33 cellular contexts compared by ENCODE assay signal in the genomic region with DNA sequence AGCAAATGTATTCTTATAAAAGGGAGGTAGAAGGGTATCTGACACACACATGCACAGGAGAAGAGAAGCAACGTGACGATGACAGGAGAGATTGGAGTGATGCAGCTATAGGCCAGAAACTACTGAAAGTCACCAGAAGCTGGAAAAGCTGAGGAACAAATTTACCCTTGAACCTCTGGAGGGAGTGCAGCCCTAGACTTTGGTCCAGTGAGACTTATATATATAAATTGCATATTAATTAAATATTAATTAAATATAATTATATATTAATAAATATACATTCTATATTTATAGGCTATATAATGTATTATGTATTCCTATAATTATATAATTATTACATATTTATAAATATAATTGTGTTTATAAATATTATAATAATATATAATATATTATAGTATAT.
"Had no signal": no experiment of that assay in that cellular context is flagged by ENCODE, and none has a peak within 500 bp of the region (broad histone marks: within the 10 kb centered on the region; RNA-seq: fewer than 3 reads in every experiment).

No MANE protein-coding gene starts in this region.

- H3K36me3 Mint-ChIP-seq: activated naive CD4-positive, alpha-beta T cell treated with anti-CD3 and anti-CD28 coated beads, Interleukin-2, amount 10 ng/mL, durations not matched to agents 7 days and 5 days; activated naive CD4-positive, alpha-beta T cell treated with anti-CD3 and anti-CD28 coated beads, Interleukin-2, amount 50 U/mL, for 24 hours; activated naive CD8-positive, alpha-beta T cell treated with anti-CD3 and anti-CD28 coated beads, Interleukin-2, amount 10 ng/mL, durations not matched to agents 7 days and 5 days had no signal

- H3K27me3 Mint-ChIP-seq: activated naive CD4-positive, alpha-beta T cell treated with anti-CD3 and anti-CD28 coated beads, Interleukin-2, amount 10 ng/mL, durations not matched to agents 7 days and 5 days; activated naive CD4-positive, alpha-beta T cell treated with anti-CD3 and anti-CD28 coated beads, Interleukin-2, amount 50 U/mL, for 24 hours; activated naive CD8-positive, alpha-beta T cell treated with anti-CD3 and anti-CD28 coated beads for 36 hours; activated naive CD8-positive, alpha-beta T cell treated with anti-CD3 and anti-CD28 coated beads, Interleukin-2, amount 50 U/mL, for 24 hours; activated T-helper 17 cell treated with anti-CD3 and anti-CD28 coated beads, Interleukin-2, amount 50 U/mL, for 72 hours; brain had no signal

- H3K27ac Mint-ChIP-seq: activated naive CD4-positive, alpha-beta T cell treated with anti-CD3 and anti-CD28 coated beads for 36 hours; activated naive CD4-positive, alpha-beta T cell treated with anti-CD3 and anti-CD28 coated beads, Interleukin-2, amount 10 ng/mL, durations not matched to agents 7 days and 5 days; activated naive CD4-positive, alpha-beta T cell treated with anti-CD3 and anti-CD28 coated beads, Interleukin-2, amount 50 U/mL, for 24 hours; activated naive CD4-positive, alpha-beta T cell treated with anti-CD3 and anti-CD28 coated beads, Interleukin-2, amount 50 U/mL, for 72 hours; activated naive CD8-positive, alpha-beta T cell; activated naive CD8-positive, alpha-beta T cell treated with anti-CD3 and anti-CD28 coated beads for 36 hours; activated naive CD8-positive, alpha-beta T cell treated with anti-CD3 and anti-CD28 coated beads, Interleukin-2, amount 10 ng/mL, durations not matched to agents 7 days and 5 days; activated naive CD8-positive, alpha-beta T cell treated with anti-CD3 and anti-CD28 coated beads, Interleukin-2, amount 50 U/mL, for 24 hours; activated T-cell treated with anti-CD3 and anti-CD28 coated beads, Interleukin-2, amount 50 U/mL, for 72 hours; activated T-helper 1 cell treated with anti-CD3 and anti-CD28 coated beads, Interleukin-12 subunit alpha, Interleukin-12 subunit beta, Interleukin-2, Interleukin-4 antibody, amounts not matched to agents 30 ng/mL and 10 ng/mL and 1 ng/mL, durations not matched to agents 14 hours and 24 hours and 36 hours; activated T-helper 17 cell treated with anti-CD3 and anti-CD28 coated beads, Interleukin-2, amount 50 U/mL, for 72 hours; activated T-helper 2 cell treated with anti-CD3 and anti-CD28 coated beads, Interferon-gamma antibody, Interleukin-2, Interleukin-4, amounts not matched to agents 10 μg/mL and 5 μg/mL and 100 μg/mL, durations not matched to agents 14 hours and 24 hours and 36 hours; brain had no signal

- ATAC-seq: activated naive CD8-positive, alpha-beta T cell treated with anti-CD3 and anti-CD28 coated beads, Interleukin-2, amount 50 U/mL, for 24 hours; activated T-cell treated with anti-CD3 and anti-CD28 coated beads, Interleukin-2, amount 50 U/mL, for 4 hours; activated T-cell treated with anti-CD3 and anti-CD28 coated beads, Interleukin-2, amount 50 U/mL, for 72 hours; activated T-helper 17 cell treated with anti-CD3 and anti-CD28 coated beads, Interleukin-2, amount 50 U/mL, for 72 hours; body of pancreas had no signal

- H3K4me3 Mint-ChIP-seq: activated naive CD4-positive, alpha-beta T cell treated with anti-CD3 and anti-CD28 coated beads for 36 hours; activated naive CD4-positive, alpha-beta T cell treated with anti-CD3 and anti-CD28 coated beads, Interleukin-2, amount 10 ng/mL, durations not matched to agents 7 days and 5 days; activated naive CD4-positive, alpha-beta T cell treated with anti-CD3 and anti-CD28 coated beads, Interleukin-2, amount 50 U/mL, for 24 hours; activated naive CD8-positive, alpha-beta T cell; activated naive CD8-positive, alpha-beta T cell treated with anti-CD3 and anti-CD28 coated beads for 36 hours; activated naive CD8-positive, alpha-beta T cell treated with anti-CD3 and anti-CD28 coated beads, Interleukin-2, amount 10 ng/mL, durations not matched to agents 7 days and 5 days; activated naive CD8-positive, alpha-beta T cell treated with anti-CD3 and anti-CD28 coated beads, Interleukin-2, amount 50 U/mL, for 24 hours; activated T-cell treated with anti-CD3 and anti-CD28 coated beads, Interleukin-2, amount 50 U/mL, for 4 hours; activated T-cell treated with anti-CD3 and anti-CD28 coated beads, Interleukin-2, amount 50 U/mL, for 72 hours; activated T-helper 1 cell treated with anti-CD3 and anti-CD28 coated beads, Interleukin-12 subunit alpha, Interleukin-12 subunit beta, Interleukin-2, Interleukin-4 antibody, amounts not matched to agents 30 ng/mL and 10 ng/mL and 1 ng/mL, durations not matched to agents 14 hours and 24 hours and 36 hours; activated T-helper 17 cell treated with anti-CD3 and anti-CD28 coated beads, Interleukin-2, amount 50 U/mL, for 72 hours; brain; central memory CD8-positive, alpha-beta T cell had no signal

- H3K4me1 Mint-ChIP-seq: activated naive CD4-positive, alpha-beta T cell treated with anti-CD3 and anti-CD28 coated beads, Interleukin-2, amount 10 ng/mL, durations not matched to agents 7 days and 5 days; activated naive CD4-positive, alpha-beta T cell treated with anti-CD3 and anti-CD28 coated beads, Interleukin-2, amount 50 U/mL, for 24 hours; activated naive CD8-positive, alpha-beta T cell treated with anti-CD3 and anti-CD28 coated beads for 36 hours; activated naive CD8-positive, alpha-beta T cell treated with anti-CD3 and anti-CD28 coated beads, Interleukin-2, amount 10 ng/mL, durations not matched to agents 7 days and 5 days; activated naive CD8-positive, alpha-beta T cell treated with anti-CD3 and anti-CD28 coated beads, Interleukin-2, amount 50 U/mL, for 24 hours; activated T-helper 17 cell treated with anti-CD3 and anti-CD28 coated beads, Interleukin-2, amount 50 U/mL, for 72 hours; brain; central memory CD8-positive, alpha-beta T cell had no signal

- H3K9me3 Mint-ChIP-seq: activated T-helper 1 cell treated with anti-CD3 and anti-CD28 coated beads, Interleukin-12 subunit alpha, Interleukin-12 subunit beta, Interleukin-2, Interleukin-4 antibody, amounts not matched to agents 30 ng/mL and 10 ng/mL and 1 ng/mL, durations not matched to agents 14 hours and 24 hours and 36 hours; activated T-helper 2 cell treated with anti-CD3 and anti-CD28 coated beads, Interferon-gamma antibody, Interleukin-2, Interleukin-4, amounts not matched to agents 10 μg/mL and 5 μg/mL and 100 μg/mL, durations not matched to agents 14 hours and 24 hours and 36 hours had no signal

- DNase-seq: activated effector memory CD4-positive, alpha-beta T cell treated with anti-CD3 and anti-CD28 coated beads, Interleukin-2, amount 50 U/mL, for 16 hours; activated effector memory CD4-positive, alpha-beta T cell treated with Interleukin-2 at 50 U/mL for 16 hours; activated gamma-delta T cell; activated gamma-delta T cell treated with Interleukin-2 at 50 U/mL for 16 hours; activated naive CD4-positive, alpha-beta T cell; activated naive CD4-positive, alpha-beta T cell treated with anti-CD3 and anti-CD28 coated beads for 36 hours; activated naive CD4-positive, alpha-beta T cell treated with anti-CD3 and anti-CD28 coated beads, Interleukin-2, amount 10 ng/mL, durations not matched to agents 7 days and 5 days; activated naive CD4-positive, alpha-beta T cell treated with anti-CD3 and anti-CD28 coated beads, Interleukin-2, amount 50 U/mL, for 16 hours; activated naive CD4-positive, alpha-beta T cell treated with Interleukin-2 at 50 U/mL for 16 hours; activated naive CD8-positive, alpha-beta T cell treated with anti-CD3 and anti-CD28 coated beads for 36 hours; activated naive CD8-positive, alpha-beta T cell treated with anti-CD3 and anti-CD28 coated beads, Interleukin-2, amount 10 ng/mL, durations not matched to agents 7 days and 5 days; activated naive CD8-positive, alpha-beta T cell treated with anti-CD3 and anti-CD28 coated beads, Interleukin-2, amount 50 U/mL, for 24 hours; activated T-cell treated with anti-CD3 and anti-CD28 coated beads, Interleukin-2, amount 50 U/mL, for 4 hours; activated T-cell treated with anti-CD3 and anti-CD28 coated beads, Interleukin-2, amount 50 U/mL, for 48 hours; activated T-cell treated with anti-CD3 and anti-CD28 coated beads, Interleukin-2, amount 50 U/mL, for 72 hours; adrenal gland; amniotic stem cell; amygdala; anterior cingulate cortex; aorta; body of pancreas; brain microvascular endothelial cell; caudate nucleus; central memory CD4-positive, alpha-beta T cell; cerebellar nuclear complex had no signal
